2 cellular contexts compared by ENCODE assay signal in the genomic region with DNA sequence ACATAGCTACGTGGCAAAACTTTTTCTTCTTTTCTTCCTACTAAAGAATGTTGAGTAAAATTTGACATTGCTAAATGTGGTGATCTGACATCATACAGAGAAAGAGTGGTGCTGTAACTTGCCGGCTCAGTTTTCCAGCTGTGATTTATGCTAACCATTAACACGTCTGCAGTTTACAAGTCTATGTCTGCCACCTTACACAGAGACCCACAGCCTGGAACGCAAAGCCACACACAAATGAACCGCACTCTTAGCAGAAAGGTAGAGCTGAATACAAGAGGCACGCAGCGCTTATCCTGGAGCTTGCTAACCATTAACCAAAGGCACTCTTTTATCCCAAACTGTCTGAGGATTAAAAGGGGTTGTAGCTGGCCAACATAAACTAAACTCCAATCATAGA.
TF ChIP-seq lines count a peak whose summit lies in the region.

No MANE protein-coding gene starts in this region.

TF ChIP-seq in liver, 16 proteins besides CTCF, POLR2A, EP300 and RAD21 (continued from another document):
- TF ChIP-seq, protein P1, sequence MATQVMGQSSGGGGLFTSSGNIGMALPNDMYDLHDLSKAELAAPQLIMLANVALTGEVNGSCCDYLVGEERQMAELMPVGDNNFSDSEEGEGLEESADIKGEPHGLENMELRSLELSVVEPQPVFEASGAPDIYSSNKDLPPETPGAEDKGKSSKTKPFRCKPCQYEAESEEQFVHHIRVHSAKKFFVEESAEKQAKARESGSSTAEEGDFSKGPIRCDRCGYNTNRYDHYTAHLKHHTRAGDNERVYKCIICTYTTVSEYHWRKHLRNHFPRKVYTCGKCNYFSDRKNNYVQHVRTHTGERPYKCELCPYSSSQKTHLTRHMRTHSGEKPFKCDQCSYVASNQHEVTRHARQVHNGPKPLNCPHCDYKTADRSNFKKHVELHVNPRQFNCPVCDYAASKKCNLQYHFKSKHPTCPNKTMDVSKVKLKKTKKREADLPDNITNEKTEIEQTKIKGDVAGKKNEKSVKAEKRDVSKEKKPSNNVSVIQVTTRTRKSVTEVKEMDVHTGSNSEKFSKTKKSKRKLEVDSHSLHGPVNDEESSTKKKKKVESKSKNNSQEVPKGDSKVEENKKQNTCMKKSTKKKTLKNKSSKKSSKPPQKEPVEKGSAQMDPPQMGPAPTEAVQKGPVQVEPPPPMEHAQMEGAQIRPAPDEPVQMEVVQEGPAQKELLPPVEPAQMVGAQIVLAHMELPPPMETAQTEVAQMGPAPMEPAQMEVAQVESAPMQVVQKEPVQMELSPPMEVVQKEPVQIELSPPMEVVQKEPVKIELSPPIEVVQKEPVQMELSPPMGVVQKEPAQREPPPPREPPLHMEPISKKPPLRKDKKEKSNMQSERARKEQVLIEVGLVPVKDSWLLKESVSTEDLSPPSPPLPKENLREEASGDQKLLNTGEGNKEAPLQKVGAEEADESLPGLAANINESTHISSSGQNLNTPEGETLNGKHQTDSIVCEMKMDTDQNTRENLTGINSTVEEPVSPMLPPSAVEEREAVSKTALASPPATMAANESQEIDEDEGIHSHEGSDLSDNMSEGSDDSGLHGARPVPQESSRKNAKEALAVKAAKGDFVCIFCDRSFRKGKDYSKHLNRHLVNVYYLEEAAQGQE (IDR thresholded peaks at IDR 0.05) = peak; percentile 80
- no peak for TF ChIP-seq FOXA2 (IDR thresholded peaks at IDR 0.05)
- TF ChIP-seq SP1 (IDR thresholded peaks at IDR 0.05) = peak; percentile 52
- TF ChIP-seq ZBTB33 (IDR thresholded peaks at IDR 0.05) = no peak
- TF ChIP-seq FOXA1 (IDR thresholded peaks at IDR 0.05) = no peak
- TF ChIP-seq, protein P2, sequence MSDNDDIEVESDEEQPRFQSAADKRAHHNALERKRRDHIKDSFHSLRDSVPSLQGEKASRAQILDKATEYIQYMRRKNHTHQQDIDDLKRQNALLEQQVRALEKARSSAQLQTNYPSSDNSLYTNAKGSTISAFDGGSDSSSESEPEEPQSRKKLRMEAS (IDR thresholded peaks at IDR 0.05) = peak; percentile 40
- peak; percentile 87 for TF ChIP-seq TAF1 (conservative IDR thresholded peaks at IDR 0.05)
TF ChIP-seq in liver: peak in this region for 8.

TF ChIP-seq in GM23338, 12 proteins besides CTCF, POLR2A, EP300 and RAD21 (continued from another document):
- TF ChIP-seq ZNF331 (CRISPR knock-in tag; IDR thresholded peaks at IDR 0.05; ENCODE audit: low read depth) (no peak), POLR2AphosphoS5 (IDR thresholded peaks at IDR 0.05; ENCODE audit: low read depth) (no peak), ZNF114 (CRISPR knock-in tag; IDR thresholded peaks at IDR 0.05) (no peak)
- TF ChIP-seq, protein P3, sequence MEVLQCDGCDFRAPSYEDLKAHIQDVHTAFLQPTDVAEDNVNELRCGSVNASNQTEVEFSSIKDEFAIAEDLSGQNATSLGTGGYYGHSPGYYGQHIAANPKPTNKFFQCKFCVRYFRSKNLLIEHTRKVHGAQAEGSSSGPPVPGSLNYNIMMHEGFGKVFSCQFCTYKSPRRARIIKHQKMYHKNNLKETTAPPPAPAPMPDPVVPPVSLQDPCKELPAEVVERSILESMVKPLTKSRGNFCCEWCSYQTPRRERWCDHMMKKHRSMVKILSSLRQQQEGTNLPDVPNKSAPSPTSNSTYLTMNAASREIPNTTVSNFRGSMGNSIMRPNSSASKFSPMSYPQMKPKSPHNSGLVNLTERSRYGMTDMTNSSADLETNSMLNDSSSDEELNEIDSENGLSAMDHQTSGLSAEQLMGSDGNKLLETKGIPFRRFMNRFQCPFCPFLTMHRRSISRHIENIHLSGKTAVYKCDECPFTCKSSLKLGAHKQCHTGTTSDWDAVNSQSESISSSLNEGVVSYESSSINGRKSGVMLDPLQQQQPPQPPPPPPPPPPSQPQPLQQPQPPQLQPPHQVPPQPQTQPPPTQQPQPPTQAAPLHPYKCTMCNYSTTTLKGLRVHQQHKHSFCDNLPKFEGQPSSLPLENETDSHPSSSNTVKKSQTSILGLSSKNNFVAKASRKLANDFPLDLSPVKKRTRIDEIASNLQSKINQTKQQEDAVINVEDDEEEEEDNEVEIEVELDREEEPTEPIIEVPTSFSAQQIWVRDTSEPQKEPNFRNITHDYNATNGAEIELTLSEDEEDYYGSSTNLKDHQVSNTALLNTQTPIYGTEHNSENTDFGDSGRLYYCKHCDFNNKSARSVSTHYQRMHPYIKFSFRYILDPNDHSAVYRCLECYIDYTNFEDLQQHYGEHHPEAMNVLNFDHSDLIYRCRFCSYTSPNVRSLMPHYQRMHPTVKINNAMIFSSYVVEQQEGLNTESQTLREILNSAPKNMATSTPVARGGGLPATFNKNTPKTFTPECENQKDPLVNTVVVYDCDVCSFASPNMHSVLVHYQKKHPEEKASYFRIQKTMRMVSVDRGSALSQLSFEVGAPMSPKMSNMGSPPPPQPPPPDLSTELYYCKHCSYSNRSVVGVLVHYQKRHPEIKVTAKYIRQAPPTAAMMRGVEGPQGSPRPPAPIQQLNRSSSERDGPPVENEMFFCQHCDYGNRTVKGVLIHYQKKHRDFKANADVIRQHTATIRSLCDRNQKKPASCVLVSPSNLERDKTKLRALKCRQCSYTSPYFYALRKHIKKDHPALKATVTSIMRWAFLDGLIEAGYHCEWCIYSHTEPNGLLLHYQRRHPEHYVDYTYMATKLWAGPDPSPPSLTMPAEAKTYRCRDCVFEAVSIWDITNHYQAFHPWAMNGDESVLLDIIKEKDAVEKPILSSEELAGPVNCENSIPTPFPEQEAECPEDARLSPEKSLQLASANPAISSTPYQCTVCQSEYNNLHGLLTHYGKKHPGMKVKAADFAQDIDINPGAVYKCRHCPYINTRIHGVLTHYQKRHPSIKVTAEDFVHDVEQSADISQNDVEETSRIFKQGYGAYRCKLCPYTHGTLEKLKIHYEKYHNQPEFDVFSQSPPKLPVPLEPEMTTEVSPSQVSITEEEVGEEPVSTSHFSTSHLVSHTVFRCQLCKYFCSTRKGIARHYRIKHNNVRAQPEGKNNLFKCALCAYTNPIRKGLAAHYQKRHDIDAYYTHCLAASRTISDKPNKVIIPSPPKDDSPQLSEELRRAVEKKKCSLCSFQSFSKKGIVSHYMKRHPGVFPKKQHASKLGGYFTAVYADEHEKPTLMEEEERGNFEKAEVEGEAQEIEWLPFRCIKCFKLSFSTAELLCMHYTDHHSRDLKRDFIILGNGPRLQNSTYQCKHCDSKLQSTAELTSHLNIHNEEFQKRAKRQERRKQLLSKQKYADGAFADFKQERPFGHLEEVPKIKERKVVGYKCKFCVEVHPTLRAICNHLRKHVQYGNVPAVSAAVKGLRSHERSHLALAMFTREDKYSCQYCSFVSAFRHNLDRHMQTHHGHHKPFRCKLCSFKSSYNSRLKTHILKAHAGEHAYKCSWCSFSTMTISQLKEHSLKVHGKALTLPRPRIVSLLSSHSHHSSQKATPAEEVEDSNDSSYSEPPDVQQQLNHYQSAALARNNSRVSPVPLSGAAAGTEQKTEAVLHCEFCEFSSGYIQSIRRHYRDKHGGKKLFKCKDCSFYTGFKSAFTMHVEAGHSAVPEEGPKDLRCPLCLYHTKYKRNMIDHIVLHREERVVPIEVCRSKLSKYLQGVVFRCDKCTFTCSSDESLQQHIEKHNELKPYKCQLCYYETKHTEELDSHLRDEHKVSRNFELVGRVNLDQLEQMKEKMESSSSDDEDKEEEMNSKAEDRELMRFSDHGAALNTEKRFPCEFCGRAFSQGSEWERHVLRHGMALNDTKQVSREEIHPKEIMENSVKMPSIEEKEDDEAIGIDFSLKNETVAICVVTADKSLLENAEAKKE (CRISPR knock-in tag; IDR thresholded peaks at IDR 0.05) = no peak
- TF ChIP-seq, protein P1 (IDR thresholded peaks at IDR 0.05; ENCODE audit: unreplicated experiment) = no peak
